ENCODE assay signal across 15 cellular contexts in the genomic region with DNA sequence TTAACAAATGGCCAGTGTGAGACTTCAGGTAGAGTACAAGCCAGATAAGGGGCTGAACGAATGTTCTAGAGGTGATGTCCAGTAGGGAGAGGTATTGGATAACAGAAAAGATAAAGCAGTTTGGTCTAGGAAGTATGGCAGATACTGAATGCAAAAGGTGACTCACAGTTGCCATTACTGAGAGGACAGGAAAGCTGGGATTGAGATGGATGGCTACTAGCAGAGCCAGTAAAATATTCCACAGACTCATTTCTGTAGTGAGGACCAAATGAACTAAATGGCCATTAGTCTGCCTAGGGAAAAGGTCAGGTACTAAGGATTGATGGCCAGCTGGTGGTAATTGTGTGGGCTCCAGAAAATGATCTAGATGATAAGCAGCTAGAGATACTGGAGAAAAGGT. TPM values are rescaled to one million over a fixed set of nuclear protein-coding genes. Genes with fewer than 3 reads are reported as not detected.
DNase-seq lines count a peak whose midpoint lies in the region; ATAC-seq and TF ChIP-seq lines count a peak whose summit lies in the region.
"Had no signal": no experiment of that assay in that cellular context is flagged by ENCODE, and none has a peak within 500 bp of the region (broad histone marks: within the 10 kb centered on the region; RNA-seq: fewer than 3 reads in every experiment).

No MANE protein-coding gene starts in this region.

- BruUV-seq in Calu3 (replicated peaks; lab: Mats Ljungman, UMichigan): no TSS peak

- DNase-seq in Calu3 (no peak), LHCN-M2 (ENCODE audit: low read depth) (peak; percentile 40), left lobe of liver (ENCODE audit: low spot score) (no peak), NCI-H446 (lab: John Stamatoyannopoulos, UW) (no peak), NCI-H2081 treated with DMSO at 0.1 percent for 48 hours (lab: John Stamatoyannopoulos, UW) (no peak), DMS114 treated with DMSO at 0.1 percent for 48 hours (lab: John Stamatoyannopoulos, UW; ENCODE audit: unreplicated experiment) (no peak), DMS79 (lab: John Stamatoyannopoulos, UW) (no peak)
- DNase-seq: left cardiac atrium; naive thymus-derived CD4-positive, alpha-beta T cell; NCI-H1105; NCI-H748 treated with DMSO at 0.1 percent for 48 hours; stimulated activated naive CD8-positive, alpha-beta T cell treated with anti-CD3 and anti-CD28 coated beads, Interleukin-15, amount 100 ng/mL, for 72 hours had no signal

- CTCF ChIA-PET in Calu3 (lab: Charles Lee): no interaction called here

- TF ChIP-seq CTCF in Calu3 (IDR thresholded peaks at IDR 0.05; ENCODE audit: unreplicated experiment) (no peak), brain (conservative IDR thresholded peaks at IDR 0.05) (no peak)

- H3K9me3 Mint-ChIP-seq in Calu3 (ENCODE audit: low read depth, unreplicated experiment): no peaks in the 10 kb centered on the region
- H3K9me3 Mint-ChIP-seq in brain: no peaks in the 10 kb centered on the region
- H3K9me3 Mint-ChIP-seq: GM23338; naive thymus-derived CD4-positive, alpha-beta T cell; stimulated activated naive CD8-positive, alpha-beta T cell treated with anti-CD3 and anti-CD28 coated beads, Interleukin-15, amount 100 ng/mL, for 72 hours; WTC11 had no signal

- no peaks in the 10 kb centered on the region for H3K36me3 Mint-ChIP-seq in Calu3 (ENCODE audit: insufficient read depth, unreplicated experiment)
- peaks cover 35% of the 10 kb centered on the region for H3K36me3 Mint-ChIP-seq in brain
- H3K36me3 Mint-ChIP-seq: WTC11 had no signal

- H3K27ac Mint-ChIP-seq in Calu3 (ENCODE audit: unreplicated experiment) (peak overlapping the region; percentile 26), brain (peak overlapping the region in 3 of 5 experiments; percentile 7 to 43 (median 15))
- H3K27ac Mint-ChIP-seq: GM23338; stimulated activated naive CD8-positive, alpha-beta T cell treated with anti-CD3 and anti-CD28 coated beads, Interleukin-15, amount 100 ng/mL, for 72 hours; WTC11 had no signal

- H3K4me3 Mint-ChIP-seq in Calu3 (ENCODE audit: low read depth, unreplicated experiment): no peak overlapping the region
- peak overlapping the region in 1 of 5 experiments; percentile 3 for H3K4me3 Mint-ChIP-seq in brain
- H3K4me3 Mint-ChIP-seq: GM23338; stimulated activated naive CD8-positive, alpha-beta T cell treated with anti-CD3 and anti-CD28 coated beads, Interleukin-15, amount 100 ng/mL, for 72 hours; WTC11 had no signal

- H3K27me3 Mint-ChIP-seq in Calu3 (ENCODE audit: unreplicated experiment): no peaks in the 10 kb centered on the region
- no peaks in the 10 kb centered on the region for H3K27me3 Mint-ChIP-seq in brain
- H3K27me3 Mint-ChIP-seq: naive thymus-derived CD4-positive, alpha-beta T cell; stimulated activated naive CD8-positive, alpha-beta T cell treated with anti-CD3 and anti-CD28 coated beads, Interleukin-15, amount 100 ng/mL, for 72 hours had no signal

- H3K4me1 Mint-ChIP-seq in Calu3 (ENCODE audit: low read depth, unreplicated experiment) (peaks cover 7% of the 10 kb centered on the region), brain (peaks cover 67% of the 10 kb centered on the region)

- ATAC-seq in left lobe of liver: peak; percentile 37
- ATAC-seq: GM23338; naive thymus-derived CD4-positive, alpha-beta T cell; stimulated activated naive CD8-positive, alpha-beta T cell treated with anti-CD3 and anti-CD28 coated beads, Interleukin-15, amount 100 ng/mL, for 72 hours; WTC11 had no signal

- intact Hi-C loops in Calu3 (cut with micrococcal nuclease; ENCODE audit: unreplicated experiment): no loop called here

RNA-seq across cellular contexts. Expression of a gene that starts 11.5 kb away (rescaled TPM):
- total RNA-seq in Calu3 (2022) (14.1 and 16.4 TPM in 2 replicates), LHCN-M2 (2014; rRNA removed) (12.8 and 14.5 TPM in 2 replicates), left lobe of liver (34.0 TPM)
- 6.9 TPM for polyA plus RNA-seq in LHCN-M2 (2012)
- polyA plus RNA-seq in brain (ENCODE audit: insufficient read depth, low read depth, low replicate concordance): 22.8 TPM

RNA-seq across cellular contexts. Expression of a gene that starts 21.6 kb away (rescaled TPM):
- total RNA-seq in Calu3 (2022) (0.44 TPM in 1 of 2 replicates, not detected in the other), LHCN-M2 (2014; rRNA removed) (0.92 and 1.6 TPM in 2 replicates), left lobe of liver (0.65 TPM)
- 0.78 TPM for polyA plus RNA-seq in LHCN-M2 (2012)
- polyA plus RNA-seq in brain (ENCODE audit: insufficient read depth, low read depth, low replicate concordance): 2.3 TPM
